Comparison of ENCODE assay signal across 1 cellular context in genomic region chr17:4559851-4560820, GRCh38.
TF ChIP-seq lines count a peak whose summit lies in the region.

A gene with protein sequence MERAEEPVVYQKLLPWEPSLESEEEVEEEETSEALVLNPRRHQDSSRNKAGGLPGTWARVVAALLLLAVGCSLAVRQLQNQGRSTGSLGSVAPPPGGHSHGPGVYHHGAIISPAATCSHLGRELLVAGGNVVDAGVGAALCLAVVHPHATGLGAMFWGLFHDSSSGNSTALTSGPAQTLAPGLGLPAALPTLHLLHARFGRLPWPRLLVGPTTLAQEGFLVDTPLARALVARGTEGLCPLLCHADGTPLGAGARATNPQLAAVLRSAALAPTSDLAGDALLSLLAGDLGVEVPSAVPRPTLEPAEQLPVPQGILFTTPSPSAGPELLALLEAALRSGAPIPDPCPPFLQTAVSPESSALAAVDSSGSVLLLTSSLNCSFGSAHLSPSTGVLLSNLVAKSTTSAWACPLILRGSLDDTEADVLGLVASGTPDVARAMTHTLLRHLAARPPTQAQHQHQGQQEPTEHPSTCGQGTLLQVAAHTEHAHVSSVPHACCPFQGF (minus strand): TSS chr17:4560577. CDS start chr17:4560521, 56 bp downstream.

TF ChIP-seq in HepG2, 621 proteins besides CTCF, POLR2A, EP300 and RAD21 (continued from another document):
- no peak for TF ChIP-seq HIVEP1 (CRISPR knock-in tag; IDR thresholded peaks at IDR 0.05)
